ENCODE assay signal across 8 cellular contexts in genomic region chr10:3829193-3830050, GRCh38. TPM values are rescaled to one million over a fixed set of nuclear protein-coding genes. Genes with fewer than 3 reads are reported as not detected.
A peak's percentile ranks its signal among the peaks of the same experiment; 100 is the strongest.
DNase-seq lines count a peak whose midpoint lies in the region; ATAC-seq and TF ChIP-seq lines count a peak whose summit lies in the region.

No MANE protein-coding gene starts in this region.

- DNase-seq in EH (ENCODE audit: low read depth) (peak; percentile 38), SJCRH30 (no peak), fibroblast of lung (ENCODE audit: low read depth in 2 of 2) (no peak), cerebellum (ENCODE audit: low spot score) (no peak)

- no peaks in the 10 kb centered on the region for H3K36me3 ChIP-seq in SJCRH30
- no peaks in the 10 kb centered on the region for H3K36me3 ChIP-seq in fibroblast of lung (ENCODE audit: control insufficient read depth, insufficient read depth, low read length)
- no peaks in the 10 kb centered on the region for H3K36me3 ChIP-seq in rectal smooth muscle tissue (ENCODE audit: control insufficient read depth, insufficient read depth, low read length)

- H3K4me3 ChIP-seq in SJCRH30: peak overlapping the region; percentile 12; the same call in 1 of the 2 replicates
- peak overlapping the region in 3 of 4 experiments; percentile 21 to 41 (median 36) for H3K4me3 ChIP-seq in fibroblast of lung (replicated peaks in 1 of 4; ENCODE audit: control extremely low read depth in 1 of 4, insufficient read depth in 1 of 4, low read depth in 3 of 4, low read length in 4 of 4)
- H3K4me3 ChIP-seq in rectal smooth muscle tissue (ENCODE audit: low read length): peak overlapping the region; percentile 65

- H2AFZ ChIP-seq in fibroblast of lung (ENCODE audit: low read length): peak overlapping the region; percentile 91

- H3K79me2 ChIP-seq in fibroblast of lung (ENCODE audit: control insufficient read depth, insufficient read depth, low read length): no peaks in the 10 kb centered on the region

- H3K9ac ChIP-seq in fibroblast of lung (ENCODE audit: insufficient read depth, low read length) (peak overlapping the region; percentile 3), rectal smooth muscle tissue (ENCODE audit: low read length) (no peak overlapping the region)

- H3K4me2 ChIP-seq in fibroblast of lung (ENCODE audit: extremely low read depth, insufficient read depth, low read length): peak overlapping the region; percentile 77

- H4K20me1 ChIP-seq in fibroblast of lung (ENCODE audit: control insufficient read depth, extremely low read depth, insufficient read depth, low read length): no peaks in the 10 kb centered on the region

- H3K27ac ChIP-seq in SJCRH30 (no peak overlapping the region; the same call in 1 of the 2 replicates), fibroblast of lung (ENCODE audit: insufficient read depth, low read length) (peak overlapping the region; percentile 88), rectal smooth muscle tissue (ENCODE audit: low read depth, low read length) (peak overlapping the region; percentile 64)

- no peaks in the 10 kb centered on the region for H3K27me3 ChIP-seq in SJCRH30
- H3K27me3 ChIP-seq in fibroblast of lung (ENCODE audit: control insufficient read depth, insufficient read depth, low read length): no peaks in the 10 kb centered on the region
- no peaks in the 10 kb centered on the region for H3K27me3 ChIP-seq in rectal smooth muscle tissue (ENCODE audit: control insufficient read depth, insufficient read depth, low read length)

- H3K9me3 ChIP-seq in SJCRH30 (replicated peaks) (no peaks in the 10 kb centered on the region), fibroblast of lung (ENCODE audit: control insufficient read depth, insufficient read depth, low read depth, low read length) (no peaks in the 10 kb centered on the region)

- H3K4me1 ChIP-seq in SJCRH30 (peaks cover 14% of the 10 kb centered on the region), fibroblast of lung (ENCODE audit: control insufficient read depth, extremely low read depth, insufficient read depth, low read length) (peaks cover 10% of the 10 kb centered on the region), rectal smooth muscle tissue (ENCODE audit: control insufficient read depth, insufficient read depth, low read length) (peaks cover 7% of the 10 kb centered on the region)

- ATAC-seq in GM19467 (IDR thresholded peaks at IDR 0.05; ENCODE audit: unreplicated experiment) (no peak), HG02571 (IDR thresholded peaks at IDR 0.05; ENCODE audit: unreplicated experiment) (no peak), HG03039 (IDR thresholded peaks at IDR 0.05; ENCODE audit: unreplicated experiment) (no peak)

- no peak for TF ChIP-seq CTCF in fibroblast of lung (conservative IDR thresholded peaks at IDR 0.05 in 1 of 2, IDR thresholded peaks at IDR 0.05 in 1 of 2; ENCODE audit: low read depth in 1 of 2, low read length in 2 of 2)

RNA-seq across cellular contexts. Expression of gene KLF6, which starts 44.4 kb away (rescaled TPM):
- 8.1 and 8.2 TPM in 2 replicates for total RNA-seq in SJCRH30 (2014; rRNA removed; shearing (Covaris generic))
- 39.0 and 96.1 TPM in 2 replicates for total RNA-seq in fibroblast of lung
- 105 and 140 TPM in 2 replicates for polyA plus RNA-seq in fibroblast of lung
- 81.6 and 107 TPM in 2 replicates for polyA plus RNA-seq in fibroblast of lung (2012)
- polyA minus RNA-seq in fibroblast of lung (ENCODE audit: low replicate concordance): 181 and 546 TPM in 2 replicates
- 35.0 TPM for total RNA-seq in cerebellum

Comparison
In these comparisons a context has a peak if more than half of its experiments do, and no peak if none do; other contexts are left out.
1. H3K4me3 ChIP-seq: peak in every context shown above with its lines; median percentile 65 in rectal smooth muscle tissue; 36 in fibroblast of lung; 12 in SJCRH30.